ENCODE assay signal across 18 cellular contexts in genomic region chr11:45098929-45099328, GRCh38.
"Had no signal": no experiment of that assay in that cellular context is flagged by ENCODE, and none has a peak within 500 bp of the region (broad histone marks: within the 10 kb centered on the region; RNA-seq: fewer than 3 reads in every experiment).

No MANE protein-coding gene starts in this region.

- H3K36me3 ChIP-seq: brain microvascular endothelial cell, esophagus squamous epithelium, tibial nerve had no signal

- DNase-seq: activated CD4-positive, alpha-beta T cell treated with anti-CD3 and anti-CD28 coated beads for 4 hours; activated naive CD8-positive, alpha-beta T cell treated with anti-CD3 and anti-CD28 coated beads, Interleukin-2, amount 10 ng/mL, durations not matched to agents 7 days and 5 days; activated T-cell treated with anti-CD3 and anti-CD28 coated beads, Interleukin-2, amount 50 U/mL, for 72 hours; brain microvascular endothelial cell; esophagus squamous epithelium; mesendoderm; nucleus accumbens; right cardiac atrium; small intestine; stimulated activated CD4-positive, alpha-beta T cell treated with anti-CD3 and anti-CD28 coated beads, Interleukin-4, amount 100 ng/mL, for 24 hours; stimulated activated naive CD4-positive, alpha-beta T cell treated with Interleukin-2 at 50 U/mL for 16 hours; substantia nigra; T-helper 2 cell had no signal

- H3K36me3 Mint-ChIP-seq: activated naive CD8-positive, alpha-beta T cell treated with anti-CD3 and anti-CD28 coated beads, Interleukin-2, amount 10 ng/mL, durations not matched to agents 7 days and 5 days; natural killer cell treated with Interleukin-12 subunit alpha and Interleukin-12 subunit beta and Interleukin-15 and Interleukin-18, amount 100 ng/mL, for 72 hours; WTC11 had no signal

- H3K27me3 Mint-ChIP-seq: central memory CD8-positive, alpha-beta T cell had no signal

- H3K27ac ChIP-seq: brain microvascular endothelial cell, coronary artery, esophagus squamous epithelium, tibial nerve had no signal

- ATAC-seq: activated T-cell treated with anti-CD3 and anti-CD28 coated beads, Interleukin-2, amount 50 U/mL, for 72 hours; natural killer cell treated with Interleukin-12 subunit alpha and Interleukin-12 subunit beta and Interleukin-15 and Interleukin-18, amount 100 ng/mL, for 72 hours; right cardiac atrium; WTC11 had no signal

- FAIRE-seq: small intestine had no signal

- H3K9me3 Mint-ChIP-seq: activated naive CD8-positive, alpha-beta T cell treated with anti-CD3 and anti-CD28 coated beads, Interleukin-2, amount 10 ng/mL, durations not matched to agents 7 days and 5 days; activated T-cell treated with anti-CD3 and anti-CD28 coated beads, Interleukin-2, amount 50 U/mL, for 72 hours; central memory CD8-positive, alpha-beta T cell; natural killer cell treated with Interleukin-12 subunit alpha and Interleukin-12 subunit beta and Interleukin-15 and Interleukin-18, amount 100 ng/mL, for 72 hours; WTC11 had no signal

- H3K27ac Mint-ChIP-seq: activated naive CD8-positive, alpha-beta T cell treated with anti-CD3 and anti-CD28 coated beads, Interleukin-2, amount 10 ng/mL, durations not matched to agents 7 days and 5 days; activated T-cell treated with anti-CD3 and anti-CD28 coated beads, Interleukin-2, amount 50 U/mL, for 72 hours; WTC11 had no signal

- H3K4me3 ChIP-seq: coronary artery, esophagus squamous epithelium, tibial nerve had no signal

- H3K9me3 ChIP-seq: esophagus squamous epithelium, tibial nerve had no signal

- H3K4me3 Mint-ChIP-seq: activated naive CD8-positive, alpha-beta T cell treated with anti-CD3 and anti-CD28 coated beads, Interleukin-2, amount 10 ng/mL, durations not matched to agents 7 days and 5 days; activated T-cell treated with anti-CD3 and anti-CD28 coated beads, Interleukin-2, amount 50 U/mL, for 72 hours; central memory CD8-positive, alpha-beta T cell; natural killer cell treated with Interleukin-12 subunit alpha and Interleukin-12 subunit beta and Interleukin-15 and Interleukin-18, amount 100 ng/mL, for 72 hours; WTC11 had no signal
